Comparison of ENCODE assay signal across 8 cellular contexts in genomic region chr10:93288679-93289634, GRCh38.
DNase-seq lines count a peak whose midpoint lies in the region; ATAC-seq, FAIRE-seq and TF ChIP-seq lines count a peak whose summit lies in the region.

No MANE protein-coding gene starts in this region.

- no peaks in the 10 kb centered on the region for H4K20me1 ChIP-seq in endothelial cell of umbilical vein (replicated peaks; ENCODE audit: control insufficient read depth, extremely low read depth, insufficient read depth, low read length)

- H3K79me2 ChIP-seq in ACC112 (ENCODE audit: control insufficient read depth, insufficient read depth, low read length, unreplicated experiment) (no peaks in the 10 kb centered on the region), endothelial cell of umbilical vein (ENCODE audit: control insufficient read depth, insufficient read depth, low read length) (no peaks in the 10 kb centered on the region)

- no peak overlapping the region for H3K4me3 ChIP-seq in ACC112 (ENCODE audit: low read depth, low read length)
- H3K4me3 ChIP-seq in endothelial cell of umbilical vein (replicated peaks in 1 of 3; ENCODE audit: insufficient read depth in 1 of 3, low read depth in 1 of 3, low read length in 3 of 3) = no peak overlapping the region

- H3K4me1 ChIP-seq in ACC112 (ENCODE audit: control insufficient read depth, insufficient read depth, low read length, unreplicated experiment) (peaks cover 8% of the 10 kb centered on the region), endothelial cell of umbilical vein (ENCODE audit: control insufficient read depth, extremely low read depth, insufficient read depth, low read length) (peaks cover 2% of the 10 kb centered on the region)

- intact Hi-C loops in activated CD8-positive, alpha-beta T cell treated with anti-CD3 and anti-CD28 coated beads for 36 hours (cut with micrococcal nuclease) = loop anchor here (2.0 kb wide), 1 partner anchor 208 kb away; no protein-coding TSS in a partner anchor
- intact Hi-C loops in endothelial cell of umbilical vein (cut with micrococcal nuclease) = loop anchor here (1.0 to 2.0 kb wide), 6 partner anchors 174 to 466 kb away; no protein-coding TSS in a partner anchor

- no peaks in the 10 kb centered on the region for H3K9me1 ChIP-seq in endothelial cell of umbilical vein (replicated peaks; ENCODE audit: control insufficient read depth, extremely low read depth, insufficient read depth, low read length)

- no peak overlapping the region for H3K4me2 ChIP-seq in endothelial cell of umbilical vein (ENCODE audit: insufficient read depth, low read length)

- CTCF ChIA-PET in activated CD8-positive, alpha-beta T cell treated with anti-CD3 and anti-CD28 coated beads for 36 hours (lab: Charles Lee) = interaction anchor here (0.7 to 1.8 kb wide), 3 partner anchors 40 to 222 kb away, joined by 3 to 5 read pairs (median 3); no protein-coding TSS in a partner anchor
- CTCF ChIA-PET in endothelial cell of umbilical vein (lab: Charles Lee) = interaction anchor here (0.6 to 3.3 kb wide), 13 partner anchors 9 to 1190 kb away, joined by 3 to 44 read pairs (median 3); no protein-coding TSS in a partner anchor

- H3K4me3 Mint-ChIP-seq in activated CD8-positive, alpha-beta T cell treated with anti-CD3 and anti-CD28 coated beads for 36 hours = no peak overlapping the region
- no peak overlapping the region for H3K4me3 Mint-ChIP-seq in stimulated activated effector memory CD8-positive, alpha-beta T cell treated with anti-CD3 and anti-CD28 coated beads, Interleukin-12 subunit alpha, Interleukin-12 subunit beta, amount 100 ng/mL, for 72 hours

- DNase-seq in NCI-H2227 (lab: John Stamatoyannopoulos, UW; ENCODE audit: unreplicated experiment) (peak; percentile 63), endothelial cell of umbilical vein (ENCODE audit: low read depth, low spot score) (peak; percentile 71), midbrain (lab: John Stamatoyannopoulos, UW) (peak; percentile 74)
- DNase-seq in activated CD8-positive, alpha-beta T cell treated with anti-CD3 and anti-CD28 coated beads for 36 hours = peak; percentile 66
- DNase-seq in stimulated activated effector memory CD8-positive, alpha-beta T cell treated with anti-CD3 and anti-CD28 coated beads, Interleukin-12 subunit alpha, Interleukin-12 subunit beta, amount 100 ng/mL, for 72 hours (ENCODE audit: low spot score in 2 of 2) = peak; percentile 36 to 74

- dilution Hi-C loops in endothelial cell of umbilical vein (cut with MboI; ENCODE audit: extremely low pct_ligation_motif_present, low sequenced_read_pairs) = loop anchor here (25.0 kb wide), 1 partner anchor 177 kb away; no protein-coding TSS in a partner anchor

- TF ChIP-seq CTCF in GM12873 (IDR thresholded peaks at IDR 0.05; ENCODE audit: insufficient read depth, low read depth, low read length, missing control alignments) = peak; percentile 79
- TF ChIP-seq CTCF in activated CD8-positive, alpha-beta T cell treated with anti-CD3 and anti-CD28 coated beads for 36 hours (IDR thresholded peaks at IDR 0.05) = peak; percentile 82
- peak; percentile 77 to 83 for TF ChIP-seq CTCF in endothelial cell of umbilical vein (IDR thresholded peaks at IDR 0.05; ENCODE audit: extremely low read depth in 1 of 2, insufficient read depth in 1 of 2, low read depth in 1 of 2, low read length in 2 of 2)

- no peak overlapping the region for H3K9ac ChIP-seq in endothelial cell of umbilical vein (replicated peaks; ENCODE audit: extremely low read depth, insufficient read depth, low read length)

- H3K9me3 Mint-ChIP-seq in activated CD8-positive, alpha-beta T cell treated with anti-CD3 and anti-CD28 coated beads for 36 hours = no peaks in the 10 kb centered on the region
- no peaks in the 10 kb centered on the region for H3K9me3 Mint-ChIP-seq in stimulated activated effector memory CD8-positive, alpha-beta T cell treated with anti-CD3 and anti-CD28 coated beads, Interleukin-12 subunit alpha, Interleukin-12 subunit beta, amount 100 ng/mL, for 72 hours

- peak; percentile 96 for FAIRE-seq in endothelial cell of umbilical vein (lab: Jason Lieb, UNC)

- no peaks in the 10 kb centered on the region for H3K4me1 Mint-ChIP-seq in activated CD8-positive, alpha-beta T cell treated with anti-CD3 and anti-CD28 coated beads for 36 hours (ENCODE audit: low read depth)
- H3K4me1 Mint-ChIP-seq in stimulated activated effector memory CD8-positive, alpha-beta T cell treated with anti-CD3 and anti-CD28 coated beads, Interleukin-12 subunit alpha, Interleukin-12 subunit beta, amount 100 ng/mL, for 72 hours = no peaks in the 10 kb centered on the region

- no peaks in the 10 kb centered on the region for H3K36me3 ChIP-seq in ACC112 (ENCODE audit: insufficient read depth, low read length)
- H3K36me3 ChIP-seq in endothelial cell of umbilical vein (ENCODE audit: control insufficient read depth in 2 of 2, extremely low read depth in 1 of 2, insufficient read depth in 2 of 2, low read length in 2 of 2) = no peaks in the 10 kb centered on the region

- POLR2A ChIA-PET in activated CD8-positive, alpha-beta T cell treated with anti-CD3 and anti-CD28 coated beads for 36 hours (lab: Charles Lee) = no interaction called here
- POLR2A ChIA-PET in endothelial cell of umbilical vein (lab: Charles Lee) = no interaction called here

- H3K27ac ChIP-seq in ACC112 (ENCODE audit: low read depth, low read length) = no peak overlapping the region
- peak overlapping the region; percentile 8 for H3K27ac ChIP-seq in endothelial cell of umbilical vein (ENCODE audit: insufficient read depth, low read depth, low read length)

- peak; percentile 37 for ATAC-seq in activated CD8-positive, alpha-beta T cell treated with anti-CD3 and anti-CD28 coated beads for 36 hours
- no peak for ATAC-seq in stimulated activated effector memory CD8-positive, alpha-beta T cell treated with anti-CD3 and anti-CD28 coated beads, Interleukin-12 subunit alpha, Interleukin-12 subunit beta, amount 100 ng/mL, for 72 hours
- ATAC-seq in HG02981 (IDR thresholded peaks at IDR 0.05; ENCODE audit: unreplicated experiment) = no peak

- no peaks in the 10 kb centered on the region for H3K27me3 Mint-ChIP-seq in activated CD8-positive, alpha-beta T cell treated with anti-CD3 and anti-CD28 coated beads for 36 hours

- no peak overlapping the region for H3K27ac Mint-ChIP-seq in activated CD8-positive, alpha-beta T cell treated with anti-CD3 and anti-CD28 coated beads for 36 hours
- H3K27ac Mint-ChIP-seq in stimulated activated effector memory CD8-positive, alpha-beta T cell treated with anti-CD3 and anti-CD28 coated beads, Interleukin-12 subunit alpha, Interleukin-12 subunit beta, amount 100 ng/mL, for 72 hours = no peak overlapping the region

- no TSS peak for BruUV-seq in endothelial cell of umbilical vein (replicated peaks; lab: Mats Ljungman, UMichigan)

- H3K9me3 ChIP-seq in endothelial cell of umbilical vein (replicated peaks; ENCODE audit: control insufficient read depth, insufficient read depth, low read length) = no peaks in the 10 kb centered on the region

- TF ChIP-seq POLR2A in endothelial cell of umbilical vein (IDR thresholded peaks at IDR 0.05; ENCODE audit: low read depth, low read length) = no peak

- no peaks in the 10 kb centered on the region for H3K36me3 Mint-ChIP-seq in activated CD8-positive, alpha-beta T cell treated with anti-CD3 and anti-CD28 coated beads for 36 hours (ENCODE audit: low read depth)
- no peaks in the 10 kb centered on the region for H3K36me3 Mint-ChIP-seq in stimulated activated effector memory CD8-positive, alpha-beta T cell treated with anti-CD3 and anti-CD28 coated beads, Interleukin-12 subunit alpha, Interleukin-12 subunit beta, amount 100 ng/mL, for 72 hours

- H3K27me3 ChIP-seq in ACC112 (ENCODE audit: insufficient read depth, low read length) = no peaks in the 10 kb centered on the region
- no peaks in the 10 kb centered on the region for H3K27me3 ChIP-seq in endothelial cell of umbilical vein (ENCODE audit: control insufficient read depth in 2 of 2, insufficient read depth in 2 of 2, low read length in 2 of 2)

- peak overlapping the region; percentile 18 for H2AFZ ChIP-seq in ACC112 (ENCODE audit: low read length, unreplicated experiment)
- H2AFZ ChIP-seq in endothelial cell of umbilical vein (ENCODE audit: low read depth, low read length) = peak overlapping the region; percentile 77

TF ChIP-seq in endothelial cell of umbilical vein, 7 proteins besides CTCF, POLR2A, EP300 and RAD21:
- TF ChIP-seq JUN (IDR thresholded peaks at IDR 0.05; ENCODE audit: borderline replicate concordance, insufficient read depth, insufficient read length, low read depth) (no peak), EZH2 (IDR thresholded peaks at IDR 0.05; ENCODE audit: borderline replicate concordance, low read depth, low read length, severe bottlenecking) (no peak), GATA2 (IDR thresholded peaks at IDR 0.05; ENCODE audit: insufficient read depth, insufficient read length, low read depth, low read length) (no peak), FOS (IDR thresholded peaks at IDR 0.05; ENCODE audit: borderline replicate concordance, insufficient read depth, low read length) (no peak), MAX (IDR thresholded peaks at IDR 0.05; ENCODE audit: insufficient read depth, insufficient read length) (no peak), MYC (IDR thresholded peaks at IDR 0.05; ENCODE audit: low read depth, low read length) (no peak), POLR2AphosphoS5 (IDR thresholded peaks at IDR 0.05; ENCODE audit: insufficient read depth, low read depth, low read length) (no peak)
